In genomic region chr1:224357626-224358124, GRCh38 we compare ENCODE assay signal across 8 cellular contexts. TPM values are rescaled to one million over a fixed set of nuclear protein-coding genes. Genes with fewer than 3 reads are reported as not detected.
DNase-seq lines count a peak whose midpoint lies in the region; ATAC-seq and TF ChIP-seq lines count a peak whose summit lies in the region.

No MANE protein-coding gene starts in this region.

- peak overlapping the region; percentile 65 for H3K4me3 ChIP-seq in GM08714 (ENCODE audit: low read length)

- H3K4me3 Mint-ChIP-seq in dendritic cell treated with granulocyte-macrophage colony-stimulating factor and Interleukin-4, amounts not matched to agents 40 ng/mL and 50 ng/mL, for 4 days = peak overlapping the region; percentile 80
- H3K4me3 Mint-ChIP-seq in natural killer cell = peak overlapping the region; percentile 95

- ATAC-seq in natural killer cell (no peak), GM18511 (IDR thresholded peaks at IDR 0.05; ENCODE audit: unreplicated experiment) (no peak), GM21529 (IDR thresholded peaks at IDR 0.05; ENCODE audit: unreplicated experiment) (no peak)
- no peak for ATAC-seq in activated CD4-positive, CD25-positive, alpha-beta regulatory T cell treated with anti-CD3 and anti-CD28 coated beads, Interleukin-2, amount 50 U/mL, for 24 hours

- H3K36me3 Mint-ChIP-seq in dendritic cell treated with granulocyte-macrophage colony-stimulating factor and Interleukin-4, amounts not matched to agents 40 ng/mL and 50 ng/mL, for 4 days (ENCODE audit: low read depth) = peaks cover 27% of the 10 kb centered on the region
- H3K36me3 Mint-ChIP-seq in natural killer cell = no peaks in the 10 kb centered on the region

- H3K27me3 Mint-ChIP-seq in dendritic cell treated with granulocyte-macrophage colony-stimulating factor and Interleukin-4, amounts not matched to agents 40 ng/mL and 50 ng/mL, for 4 days = no peaks in the 10 kb centered on the region
- H3K27me3 Mint-ChIP-seq in natural killer cell (ENCODE audit: low read depth in 2 of 2) = no peaks in the 10 kb centered on the region

- intact Hi-C loops in dendritic cell treated with granulocyte-macrophage colony-stimulating factor and Interleukin-4, amounts not matched to agents 40 ng/mL and 50 ng/mL, for 4 days (cut with micrococcal nuclease) = no loop called here
- intact Hi-C loops in natural killer cell (cut with micrococcal nuclease) = loop anchor here (1.0 to 10.0 kb wide), 3 partner anchors 19 to 363 kb away; partner anchors contain the start of gene WDR26

- DNase-seq in NOMO-1 (lab: John Stamatoyannopoulos, UW; ENCODE audit: unreplicated experiment in 2 of 2) = peak; percentile 78 to 93
- no peak for DNase-seq in natural killer cell
- no peak for DNase-seq in kidney tubule cell (ENCODE audit: low spot score)

- H3K4me1 Mint-ChIP-seq in dendritic cell treated with granulocyte-macrophage colony-stimulating factor and Interleukin-4, amounts not matched to agents 40 ng/mL and 50 ng/mL, for 4 days (ENCODE audit: low read depth) = peaks cover 34% of the 10 kb centered on the region
- H3K4me1 Mint-ChIP-seq in natural killer cell = peaks cover 46% of the 10 kb centered on the region in 2 donors

- H3K27ac Mint-ChIP-seq in dendritic cell treated with granulocyte-macrophage colony-stimulating factor and Interleukin-4, amounts not matched to agents 40 ng/mL and 50 ng/mL, for 4 days = peak overlapping the region; percentile 77
- H3K27ac Mint-ChIP-seq in natural killer cell = peak overlapping the region; percentile 85 to 94

- no peaks in the 10 kb centered on the region for H3K9me3 Mint-ChIP-seq in dendritic cell treated with granulocyte-macrophage colony-stimulating factor and Interleukin-4, amounts not matched to agents 40 ng/mL and 50 ng/mL, for 4 days
- no peaks in the 10 kb centered on the region for H3K9me3 Mint-ChIP-seq in natural killer cell

- no peak for TF ChIP-seq CTCF in natural killer cell (IDR thresholded peaks at IDR 0.05)

RNA-seq across cellular contexts. Expression of gene CNIH4, which starts 1.0 kb away (rescaled TPM):
- 10 to 100 TPM; 20.4 to 32.4 (median 27.3) TPM for total RNA-seq in natural killer cell

RNA-seq across cellular contexts. Expression of gene NVL, which starts 27.7 kb away (rescaled TPM):
- total RNA-seq in natural killer cell = 10 to 100 TPM; 28.1 to 39.5 (median 32.4) TPM

Comparison
In these comparisons a context has a peak if more than half of its experiments do, and no peak if none do; other contexts are left out.
1. DNase-seq: peak in NOMO-1 (2 of 2); none in natural killer cell (single experiment) and kidney tubule cell (single experiment).